ENCODE assay signal across 17 cellular contexts in the genomic region with DNA sequence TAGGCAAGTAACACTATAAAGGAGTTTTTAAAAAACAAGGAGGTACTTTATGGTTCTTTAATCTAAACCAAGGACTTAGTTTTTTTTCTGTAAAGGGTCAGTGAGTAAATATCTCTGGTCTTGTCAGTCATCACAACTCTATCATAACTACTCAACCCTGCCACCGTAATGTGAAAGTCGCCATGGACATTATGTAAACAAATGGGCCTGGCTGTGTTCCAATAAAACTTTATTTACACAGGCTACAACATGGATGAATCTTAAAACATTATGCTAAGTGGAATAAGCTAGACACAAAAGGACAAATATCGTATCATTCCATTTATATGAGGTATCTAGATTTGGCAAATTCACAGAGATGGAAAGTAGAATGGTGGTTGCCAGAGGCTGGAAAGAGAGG.
A peak's percentile ranks its signal among the peaks of the same experiment; 100 is the strongest.
DNase-seq lines count a peak whose midpoint lies in the region; ATAC-seq, FAIRE-seq and TF ChIP-seq lines count a peak whose summit lies in the region.
"Had no signal": no experiment of that assay in that cellular context is flagged by ENCODE, and none has a peak within 500 bp of the region (broad histone marks: within the 10 kb centered on the region; RNA-seq: fewer than 3 reads in every experiment).

No MANE protein-coding gene starts in this region.

- POLR2A ChIA-PET in PC-3 (lab: Charles Lee; ENCODE audit: unreplicated experiment): no interaction called here

- H3K4me2 ChIP-seq in PC-3 (ENCODE audit: low read length): peak overlapping the region; percentile 69
- H3K4me2 ChIP-seq in MM.1S (ENCODE audit: low read depth, low read length): no peak overlapping the region
- H3K4me2 ChIP-seq: GM23338 had no signal

- H3K27ac Mint-ChIP-seq in activated CD8-positive, alpha-beta memory T cell treated with anti-CD3 and anti-CD28 coated beads, Interleukin-2, amount 10 ng/mL, durations not matched to agents 7 days and 5 days: peak overlapping the region; percentile 74
- H3K27ac Mint-ChIP-seq: GM23338; stimulated activated memory B cell treated with anti-CD40 and anti-IgM and Interleukin-4, amounts not matched to agents 10 μg/mL and 1 μg/mL and 100 μg/mL, for 72 hours had no signal

- H3K27ac ChIP-seq in PC-3 (ENCODE audit: low read length) (peak overlapping the region; percentile 84), pancreas (peak overlapping the region in 1 of 4 donors; percentile 13), MM.1S (ENCODE audit: low read length) (no peak overlapping the region)
- H3K27ac ChIP-seq: transverse colon had no signal

- H3F3A ChIP-seq in PC-3 (ENCODE audit: low read length, unreplicated experiment) (no peaks in the 10 kb centered on the region), MM.1S (ENCODE audit: insufficient read depth, low read length) (0 out of 2 replicates have a peak, but pooled peaks cover 3% of the 10 kb centered on the region)

- CTCF ChIA-PET in activated CD8-positive, alpha-beta memory T cell treated with anti-CD3 and anti-CD28 coated beads, Interleukin-2, amount 10 ng/mL, durations not matched to agents 7 days and 5 days (lab: Charles Lee): no interaction called here
- CTCF ChIA-PET in PC-3 (lab: Charles Lee): no interaction called here

- no peak overlapping the region for H3K4me3 Mint-ChIP-seq in activated CD8-positive, alpha-beta memory T cell treated with anti-CD3 and anti-CD28 coated beads, Interleukin-2, amount 10 ng/mL, durations not matched to agents 7 days and 5 days
- H3K4me3 Mint-ChIP-seq: activated T-helper 1 cell treated with anti-CD3 and anti-CD28 coated beads, Interleukin-12 subunit alpha, Interleukin-12 subunit beta, Interleukin-2, Interleukin-4 antibody, amounts not matched to agents 30 ng/mL and 10 ng/mL and 1 ng/mL, durations not matched to agents 14 hours and 24 hours and 36 hours; GM23338; stimulated activated memory B cell treated with anti-CD40 and anti-IgM and Interleukin-4, amounts not matched to agents 10 μg/mL and 1 μg/mL and 100 μg/mL, for 72 hours had no signal

- DNase-seq in activated CD8-positive, alpha-beta memory T cell treated with anti-CD3 and anti-CD28 coated beads, Interleukin-2, amount 10 ng/mL, durations not matched to agents 7 days and 5 days: no peak
- no peak for DNase-seq in activated CD8-positive, alpha-beta memory T cell treated with anti-CD3 and anti-CD28 coated beads for 24 hours
- DNase-seq in NCI-H146 treated with DMSO at 0.1 percent for 48 hours (lab: John Stamatoyannopoulos, UW; ENCODE audit: unreplicated experiment): peak; percentile 60
- DNase-seq in PC-3: peak; percentile 71
- DNase-seq in pancreas: no peak
- DNase-seq in NCI-H446 treated with DMSO at 0.1 percent for 48 hours (lab: John Stamatoyannopoulos, UW): no peak
- no peak for DNase-seq in MM.1S
- no peak for DNase-seq in NOMO-1 (lab: John Stamatoyannopoulos, UW; ENCODE audit: unreplicated experiment in 2 of 2)
- DNase-seq: activated CD4-positive, alpha-beta T cell treated with anti-CD3 and anti-CD28 coated beads, Interleukin-2, amount 50 U/mL, for 4 hours; head of caudate nucleus; islet precursor cell; SIG-M5; transverse colon had no signal

- H2AFZ ChIP-seq in PC-3 (ENCODE audit: low read length) (no peak overlapping the region), MM.1S (ENCODE audit: low read length) (no peak overlapping the region)
- H2AFZ ChIP-seq: GM23338 had no signal

- WGBS in pancreas, 2 donors: 33 to 38% methylated on average over 3 of the region's 3 CpGs

- H3K79me2 ChIP-seq in PC-3 (ENCODE audit: low read length): no peaks in the 10 kb centered on the region
- no peaks in the 10 kb centered on the region for H3K79me2 ChIP-seq in MM.1S (ENCODE audit: low read length)

- H3K9me3 ChIP-seq in PC-3 (ENCODE audit: low read length) (no peaks in the 10 kb centered on the region), pancreas (no peaks in the 10 kb centered on the region), MM.1S (replicated peaks; ENCODE audit: insufficient read depth, low read length) (no peaks in the 10 kb centered on the region)
- H3K9me3 ChIP-seq: transverse colon had no signal

- BruUV-seq in PC-3 (replicated peaks; lab: Mats Ljungman, UMichigan): no TSS peak

- peaks cover 57% of the 10 kb centered on the region for H3K4me1 Mint-ChIP-seq in activated CD8-positive, alpha-beta memory T cell treated with anti-CD3 and anti-CD28 coated beads, Interleukin-2, amount 10 ng/mL, durations not matched to agents 7 days and 5 days

- H3K9me2 ChIP-seq in PC-3 (replicated peaks; ENCODE audit: low read length) (no peaks in the 10 kb centered on the region), MM.1S (replicated peaks; ENCODE audit: insufficient read depth, low read length) (no peaks in the 10 kb centered on the region)

- peaks cover 35% of the 10 kb centered on the region for H3K36me3 Mint-ChIP-seq in activated CD8-positive, alpha-beta memory T cell treated with anti-CD3 and anti-CD28 coated beads, Interleukin-2, amount 10 ng/mL, durations not matched to agents 7 days and 5 days

- no peaks in the 10 kb centered on the region for H3K27me3 Mint-ChIP-seq in activated CD8-positive, alpha-beta memory T cell treated with anti-CD3 and anti-CD28 coated beads, Interleukin-2, amount 10 ng/mL, durations not matched to agents 7 days and 5 days
- H3K27me3 Mint-ChIP-seq: stimulated activated memory B cell treated with anti-CD40 and anti-IgM and Interleukin-4, amounts not matched to agents 10 μg/mL and 1 μg/mL and 100 μg/mL, for 72 hours had no signal

- no peaks in the 10 kb centered on the region for H4K20me1 ChIP-seq in PC-3 (ENCODE audit: low read length)
- H4K20me1 ChIP-seq in MM.1S (ENCODE audit: insufficient read depth, low read length): no peaks in the 10 kb centered on the region

- intact Hi-C loops in PC-3 (cut with micrococcal nuclease) (no loop called here), pancreas (cut with DNase I) (no loop called here)

- peaks cover 5% of the 10 kb centered on the region for H3K9me3 Mint-ChIP-seq in activated CD8-positive, alpha-beta memory T cell treated with anti-CD3 and anti-CD28 coated beads, Interleukin-2, amount 10 ng/mL, durations not matched to agents 7 days and 5 days (ENCODE audit: low read depth)

- H3K9ac ChIP-seq in PC-3 (ENCODE audit: low read length): peak overlapping the region; percentile 50
- H3K9ac ChIP-seq in MM.1S (ENCODE audit: low read length): no peak overlapping the region

- H3K36me3 ChIP-seq in PC-3 (ENCODE audit: low read depth, low read length): no peaks in the 10 kb centered on the region
- no peaks in the 10 kb centered on the region for H3K36me3 ChIP-seq in pancreas
- H3K36me3 ChIP-seq in MM.1S (replicated peaks; ENCODE audit: insufficient read depth, low read length): no peaks in the 10 kb centered on the region
- H3K36me3 ChIP-seq: transverse colon had no signal

- H3K4me1 ChIP-seq in PC-3 (ENCODE audit: insufficient read depth, low read length): peaks cover 28% of the 10 kb centered on the region
- H3K4me1 ChIP-seq in pancreas: peaks cover 0 to 14% (median 12%) of the 10 kb centered on the region in 3 donors
- peaks cover 16% of the 10 kb centered on the region for H3K4me1 ChIP-seq in MM.1S (ENCODE audit: low read length)

- TF ChIP-seq CTCF in PC-3 (conservative IDR thresholded peaks at IDR 0.05; ENCODE audit: low read depth, low read length): no peak
- no peak for TF ChIP-seq CTCF in pancreas (IDR thresholded peaks at IDR 0.05)
- no peak for TF ChIP-seq CTCF in MM.1S (IDR thresholded peaks at IDR 0.05; ENCODE audit: low read length)

- no peak for ATAC-seq in activated CD8-positive, alpha-beta memory T cell treated with anti-CD3 and anti-CD28 coated beads, Interleukin-2, amount 10 ng/mL, durations not matched to agents 7 days and 5 days
- ATAC-seq in PC-3: no peak
- ATAC-seq in pancreas: peak; percentile 46 to 60 (median 52)
- ATAC-seq: GM23338; stimulated activated memory B cell treated with anti-CD40 and anti-IgM and Interleukin-4, amounts not matched to agents 10 μg/mL and 1 μg/mL and 100 μg/mL, for 72 hours had no signal

- H3K4me3 ChIP-seq in PC-3 (ENCODE audit: low read length) (no peak overlapping the region; the same call in 1 of the 2 replicates), pancreas (no peak overlapping the region), MM.1S (ENCODE audit: low read length) (no peak overlapping the region)
- H3K4me3 ChIP-seq: GM23338, transverse colon had no signal

- no peaks in the 10 kb centered on the region for H3K27me3 ChIP-seq in PC-3 (ENCODE audit: low read length)
- peaks cover 0 to 2% (median 0%) of the 10 kb centered on the region in 4 donors for H3K27me3 ChIP-seq in pancreas
- H3K27me3 ChIP-seq in MM.1S (replicated peaks; ENCODE audit: insufficient read depth, low read length): no peaks in the 10 kb centered on the region
- H3K27me3 ChIP-seq: transverse colon had no signal

- FAIRE-seq in pancreas (lab: Jason Lieb, UNC): no peak
- FAIRE-seq: D721Med had no signal

Comparison
In these comparisons a context has a peak if more than half of its experiments do, and no peak if none do; other contexts are left out.
1. ATAC-seq: peak in pancreas (4 of 4); none in activated CD8-positive, alpha-beta memory T cell treated with anti-CD3 and anti-CD28 coated beads, Interleukin-2, amount 10 ng/mL, durations not matched to agents 7 days and 5 days (single experiment) and PC-3 (single experiment).
2. DNase-seq: peak in NCI-H146 treated with DMSO at 0.1 percent for 48 hours (single experiment) and PC-3 (single experiment); none in activated CD8-positive, alpha-beta memory T cell treated with anti-CD3 and anti-CD28 coated beads, Interleukin-2, amount 10 ng/mL, durations not matched to agents 7 days and 5 days (single experiment), activated CD8-positive, alpha-beta memory T cell treated with anti-CD3 and anti-CD28 coated beads for 24 hours (single experiment), pancreas (0 of 6), NCI-H446 treated with DMSO at 0.1 percent for 48 hours (single experiment), MM.1S (single experiment) and NOMO-1 (0 of 2).